7 cellular contexts compared by ENCODE assay signal in the genomic region with DNA sequence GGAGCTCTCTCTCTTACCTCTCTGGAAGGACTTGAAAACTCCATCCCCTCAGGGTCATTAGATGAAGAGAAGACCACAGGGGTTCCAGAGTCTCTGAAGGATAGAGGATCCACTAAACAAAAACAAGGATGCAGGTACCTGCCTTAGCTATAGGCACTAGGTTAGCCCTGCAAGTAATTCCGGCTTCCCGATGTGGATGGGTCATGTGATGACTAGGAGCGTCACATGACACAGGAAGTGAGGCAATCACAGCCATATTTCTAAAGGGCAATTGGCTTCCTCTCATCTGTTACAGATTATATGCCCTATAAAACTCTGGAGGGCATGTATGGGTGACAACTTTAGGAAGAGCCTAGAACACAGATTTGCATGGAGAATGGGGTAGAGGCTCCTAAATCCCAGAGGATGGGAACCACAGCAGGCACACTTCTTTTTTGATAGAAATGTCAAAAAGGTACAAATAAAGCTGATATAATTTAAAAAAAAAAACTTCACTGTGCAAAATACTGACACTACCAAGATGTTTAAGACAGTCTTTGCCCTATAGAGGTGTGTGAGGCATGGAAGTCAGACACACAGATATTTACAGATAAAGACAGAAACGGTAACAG. TPM values are rescaled to one million over a fixed set of nuclear protein-coding genes. Genes with fewer than 3 reads are reported as not detected.
DNase-seq lines count a peak whose midpoint lies in the region; ATAC-seq and TF ChIP-seq lines count a peak whose summit lies in the region.

No MANE protein-coding gene starts in this region.

- H3K4me3 ChIP-seq in ascending aorta (peak overlapping the region; percentile 54 to 65), left ventricle myocardium inferior (peak overlapping the region; percentile 63)

- H3K4me1 ChIP-seq in ascending aorta (peaks cover 3 to 28% of the 10 kb centered on the region in 2 donors), left ventricle myocardium inferior (peaks cover 36% of the 10 kb centered on the region)

- TF ChIP-seq CTCF in ascending aorta (IDR thresholded peaks at IDR 0.05) = no peak
- no peak for TF ChIP-seq CTCF in left ventricle myocardium inferior (IDR thresholded peaks at IDR 0.05; ENCODE audit: borderline replicate concordance)

- H3K27me3 ChIP-seq in ascending aorta (no peaks in the 10 kb centered on the region), left ventricle myocardium inferior (ENCODE audit: low read depth) (no peaks in the 10 kb centered on the region)

- peaks cover 18% of the 10 kb centered on the region in 2 donors for H3K36me3 ChIP-seq in ascending aorta
- peaks cover 24% of the 10 kb centered on the region for H3K36me3 ChIP-seq in left ventricle myocardium inferior

- intact Hi-C loops in ascending aorta (cut with DNase I) = no loop called here
- intact Hi-C loops in left ventricle myocardium inferior (cut with micrococcal nuclease) = no loop called here
- intact Hi-C loops in posterior cingulate gyrus (cut with DNase I) = loop anchor here (1.0 to 5.0 kb wide), 2 partner anchors 22 to 34 kb away; a partner anchor contains a TSS

- ATAC-seq in GM18868 (IDR thresholded peaks at IDR 0.05; ENCODE audit: unreplicated experiment) = peak; percentile 33
- ATAC-seq in GM21619 (IDR thresholded peaks at IDR 0.05; ENCODE audit: unreplicated experiment) = no peak

- peak; percentile 72 for DNase-seq in NCI-H187 treated with DMSO at 0.1 percent for 48 hours (lab: John Stamatoyannopoulos, UW)
- DNase-seq in T follicular helper cell (ENCODE audit: low read depth) = peak; percentile 63
- DNase-seq in ascending aorta (ENCODE audit: low spot score in 2 of 2) = peak in 1 of 2 donors; percentile 87
- peak; percentile 41 for DNase-seq in left ventricle myocardium inferior
- DNase-seq in posterior cingulate gyrus = peak; percentile 68 to 96 (median 82)

- H3K27ac ChIP-seq in ascending aorta (peak overlapping the region in 1 of 2 donors; percentile 46), left ventricle myocardium inferior (replicated peaks) (peak overlapping the region; percentile 37)

- no peaks in the 10 kb centered on the region for H3K9me3 ChIP-seq in ascending aorta
- H3K9me3 ChIP-seq in left ventricle myocardium inferior (replicated peaks) = no peaks in the 10 kb centered on the region

RNA-seq across cellular contexts. Expression of a gene that starts 14.1 kb away (rescaled TPM):
- total RNA-seq in ascending aorta (34.5 TPM), left ventricle myocardium inferior (13.9 TPM)

RNA-seq across cellular contexts. Expression of a gene that starts 21.0 kb away (rescaled TPM):
- total RNA-seq in ascending aorta = 63.6 TPM
- 57.1 TPM for total RNA-seq in left ventricle myocardium inferior

RNA-seq across cellular contexts. Expression of a gene that starts 32.1 kb away (rescaled TPM):
- total RNA-seq in ascending aorta (32.1 TPM), left ventricle myocardium inferior (18.1 TPM)

RNA-seq across cellular contexts. Expression of a gene that starts 32.7 kb away (rescaled TPM):
- total RNA-seq in ascending aorta (23.9 TPM), left ventricle myocardium inferior (18.0 TPM)

RNA-seq across cellular contexts. Expression of a gene that starts 33.5 kb away (rescaled TPM):
- 40.3 TPM for total RNA-seq in ascending aorta
- 7.2 TPM for total RNA-seq in left ventricle myocardium inferior
